ENCODE assay signal across 15 cellular contexts in genomic region chr10:128875955-128876354, GRCh38.
DNase-seq lines count a peak whose midpoint lies in the region; ATAC-seq and TF ChIP-seq lines count a peak whose summit lies in the region.
"Had no signal": no experiment of that assay in that cellular context is flagged by ENCODE, and none has a peak within 500 bp of the region (broad histone marks: within the 10 kb centered on the region; RNA-seq: fewer than 3 reads in every experiment).

No MANE protein-coding gene starts in this region.

- no peaks in the 10 kb centered on the region for H3K4me1 Mint-ChIP-seq in osteocyte (ENCODE audit: unreplicated experiment)

- TF ChIP-seq CTCF in A673 (conservative IDR thresholded peaks at IDR 0.05; ENCODE audit: low read depth, low read length) (no peak), gastroesophageal sphincter (IDR thresholded peaks at IDR 0.05) (no peak), osteocyte (IDR thresholded peaks at IDR 0.05) (no peak)

- TF ChIP-seq EP300 in gastroesophageal sphincter (IDR thresholded peaks at IDR 0.05) = no peak

- no peak overlapping the region for H3K27ac Mint-ChIP-seq in osteocyte (ENCODE audit: unreplicated experiment)
- H3K27ac Mint-ChIP-seq: activated T-helper 1 cell treated with anti-CD3 and anti-CD28 coated beads, Interleukin-12 subunit alpha, Interleukin-12 subunit beta, Interleukin-2, Interleukin-4 antibody, amounts not matched to agents 30 ng/mL and 10 ng/mL and 1 ng/mL, durations not matched to agents 14 hours and 24 hours and 36 hours had no signal

- no peaks in the 10 kb centered on the region for H3K27me3 Mint-ChIP-seq in osteocyte (ENCODE audit: unreplicated experiment)

- ATAC-seq in gastroesophageal sphincter (peak; percentile 90), GM19395 (IDR thresholded peaks at IDR 0.05; ENCODE audit: unreplicated experiment) (no peak)

- TF ChIP-seq POLR2A in gastroesophageal sphincter (IDR thresholded peaks at IDR 0.05) = no peak

- POLR2A ChIA-PET in A673 (lab: Charles Lee; ENCODE audit: low non-redundant PET) = no interaction called here

- H3K36me3 Mint-ChIP-seq in osteocyte (ENCODE audit: unreplicated experiment) = no peaks in the 10 kb centered on the region

- H3K4me3 ChIP-seq in A673 (ENCODE audit: low read depth, low read length, poor library complexity, severe bottlenecking) (no peak overlapping the region), gastroesophageal sphincter (no peak overlapping the region)
- no peak overlapping the region for H3K4me3 ChIP-seq in effector memory CD4-positive, alpha-beta T cell (ENCODE audit: insufficient read depth, low read depth, low read length, poor library complexity, severe bottlenecking)
- H3K4me3 ChIP-seq: dorsolateral prefrontal cortex had no signal

- no TSS peak for BruUV-seq in A673 (replicated peaks; lab: Mats Ljungman, UMichigan)

- no peaks in the 10 kb centered on the region for H3K27me3 ChIP-seq in A673 (replicated peaks; ENCODE audit: insufficient read depth, low read depth, low read length, poor library complexity)
- H3K27me3 ChIP-seq in gastroesophageal sphincter = no peaks in the 10 kb centered on the region
- H3K27me3 ChIP-seq in effector memory CD4-positive, alpha-beta T cell (replicated peaks; ENCODE audit: control insufficient read depth, insufficient read depth, low read length, poor library complexity, severe bottlenecking) = no peaks in the 10 kb centered on the region

- H3K9me3 ChIP-seq in A673 (ENCODE audit: low read depth, low read length, poor library complexity, severe bottlenecking) = no peaks in the 10 kb centered on the region
- H3K9me3 ChIP-seq in gastroesophageal sphincter = no peaks in the 10 kb centered on the region
- H3K9me3 ChIP-seq in effector memory CD4-positive, alpha-beta T cell (ENCODE audit: control insufficient read depth, low read length) = no peaks in the 10 kb centered on the region

- H3K27ac ChIP-seq in A673 (ENCODE audit: low read depth, low read length, poor library complexity, severe bottlenecking) (no peak overlapping the region), gastroesophageal sphincter (peak overlapping the region in 3 of 4 donors; percentile 38 to 54 (median 45))
- H3K27ac ChIP-seq in effector memory CD4-positive, alpha-beta T cell (ENCODE audit: insufficient read depth, low read length, poor library complexity, severe bottlenecking) = no peak overlapping the region
- H3K27ac ChIP-seq: dorsolateral prefrontal cortex had no signal

- no peak overlapping the region for H3K4me3 Mint-ChIP-seq in osteocyte (ENCODE audit: unreplicated experiment)
- H3K4me3 Mint-ChIP-seq: activated T-helper 1 cell treated with anti-CD3 and anti-CD28 coated beads, Interleukin-12 subunit alpha, Interleukin-12 subunit beta, Interleukin-2, Interleukin-4 antibody, amounts not matched to agents 30 ng/mL and 10 ng/mL and 1 ng/mL, durations not matched to agents 14 hours and 24 hours and 36 hours had no signal

- H3K9me3 Mint-ChIP-seq in osteocyte (ENCODE audit: unreplicated experiment) = peaks cover 68% of the 10 kb centered on the region
- H3K9me3 Mint-ChIP-seq: activated T-helper 1 cell treated with anti-CD3 and anti-CD28 coated beads, Interleukin-12 subunit alpha, Interleukin-12 subunit beta, Interleukin-2, Interleukin-4 antibody, amounts not matched to agents 30 ng/mL and 10 ng/mL and 1 ng/mL, durations not matched to agents 14 hours and 24 hours and 36 hours had no signal

- H3K4me1 ChIP-seq in A673 (ENCODE audit: insufficient read depth, low read length, poor library complexity, severe bottlenecking) (peaks cover 11% of the 10 kb centered on the region), gastroesophageal sphincter (no peaks in the 10 kb centered on the region)
- H3K4me1 ChIP-seq in effector memory CD4-positive, alpha-beta T cell (ENCODE audit: control insufficient read depth, insufficient read depth, low read length, poor library complexity, severe bottlenecking) = no peaks in the 10 kb centered on the region

- intact Hi-C loops in A673 (cut with micrococcal nuclease; ENCODE audit: unreplicated experiment) = no loop called here

- 25 to 44% methylated on average over 3 of the region's 3 CpGs for WGBS in gastroesophageal sphincter (ENCODE audit: low coverage in 1 of 2), 2 donors

- DNase-seq in A673 (ENCODE audit: low spot score) = peak; percentile 11
- peak; percentile 9 for DNase-seq in astrocyte of the hippocampus (ENCODE audit: low read depth, low spot score)
- peak; percentile 25 for DNase-seq in osteocyte (ENCODE audit: extremely low spot score, unreplicated experiment)
- DNase-seq in cerebellar cortex (ENCODE audit: low spot score) = no peak
- no peak for DNase-seq in effector memory CD4-positive, alpha-beta T cell
- no peak for DNase-seq in HT-29 (ENCODE audit: low spot score)
- DNase-seq: activated CD4-positive, alpha-beta T cell treated with anti-CD3 and anti-CD28 coated beads for 4 hours; amniotic stem cell; kidney; SHP77; T1000 had no signal

- CTCF ChIA-PET in A673 (lab: Charles Lee) = no interaction called here

- no peaks in the 10 kb centered on the region for H3K36me3 ChIP-seq in A673 (ENCODE audit: insufficient read depth, low read length, poor library complexity, severe bottlenecking)
- no peaks in the 10 kb centered on the region for H3K36me3 ChIP-seq in gastroesophageal sphincter
- H3K36me3 ChIP-seq in effector memory CD4-positive, alpha-beta T cell (ENCODE audit: control insufficient read depth, insufficient read depth, low read length) = no peaks in the 10 kb centered on the region

Comparison
In these comparisons a context has a peak if more than half of its experiments do, and no peak if none do; other contexts are left out.
1. DNase-seq: peak in A673 (single experiment), astrocyte of the hippocampus (single experiment) and osteocyte (single experiment); none in cerebellar cortex (single experiment), effector memory CD4-positive, alpha-beta T cell (0 of 3) and HT-29 (single experiment).
2. H3K27ac ChIP-seq: peak in gastroesophageal sphincter (3 of 4); none in A673 (single experiment) and effector memory CD4-positive, alpha-beta T cell (single experiment).